ENCODE assay signal across 1 cellular context in genomic region chr7:141527076-141527475, GRCh38.
TF ChIP-seq lines count a peak whose summit lies in the region.

No MANE protein-coding gene starts in this region.

TF ChIP-seq in SK-N-SH, 30 proteins besides CTCF, POLR2A, EP300 and RAD21 (continued from another document):
- TF ChIP-seq GABPA (IDR thresholded peaks at IDR 0.05; ENCODE audit: low read depth) (no peak), IRF3 (IDR thresholded peaks at IDR 0.05; ENCODE audit: low read depth, low read length) (no peak), SIN3A (IDR thresholded peaks at IDR 0.05; ENCODE audit: borderline replicate concordance, low read depth, low read length) (no peak), CHD2 (IDR thresholded peaks at IDR 0.05; ENCODE audit: low read length, partially characterized antibody) (no peak), TEAD4 (IDR thresholded peaks at IDR 0.05; ENCODE audit: borderline replicate concordance, insufficient read depth) (no peak), RXRA (IDR thresholded peaks at IDR 0.05; ENCODE audit: borderline replicate concordance, low read depth) (no peak), EZH2phosphoT487 (IDR thresholded peaks at IDR 0.05; ENCODE audit: borderline replicate concordance, low read depth) (no peak), USF2 (IDR thresholded peaks at IDR 0.05; ENCODE audit: borderline replicate concordance, low read depth, low read length) (no peak)
